Comparison of ENCODE assay signal across 19 cellular contexts in the genomic region with DNA sequence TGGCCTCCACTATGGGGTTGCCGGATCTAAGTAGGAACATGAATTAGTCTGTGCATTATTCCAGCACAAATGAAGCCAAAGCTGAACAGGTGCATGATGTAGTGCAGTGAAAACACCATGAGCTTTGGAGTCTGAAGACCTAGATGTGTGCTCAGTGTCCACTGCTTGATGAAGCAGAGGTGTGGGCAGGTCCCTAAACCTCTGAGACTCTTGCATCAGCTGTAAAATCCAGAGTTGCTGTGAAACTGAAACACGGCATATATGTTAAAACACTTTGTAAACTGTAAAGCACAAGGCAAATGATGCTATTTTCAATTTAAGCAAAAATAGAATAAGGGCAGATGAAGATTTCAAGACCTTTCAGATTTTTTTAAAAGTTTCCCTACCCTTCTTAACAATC.
DNase-seq lines count a peak whose midpoint lies in the region; ATAC-seq and TF ChIP-seq lines count a peak whose summit lies in the region.
"Had no signal": no experiment of that assay in that cellular context is flagged by ENCODE, and none has a peak within 500 bp of the region (broad histone marks: within the 10 kb centered on the region; RNA-seq: fewer than 3 reads in every experiment).

No MANE protein-coding gene starts in this region.

- intact Hi-C loops in esophagus muscularis mucosa (cut with DNase I): no loop called here
- intact Hi-C loops in aorta (cut with DNase I): no loop called here

- no peak for TF ChIP-seq EP300 in esophagus muscularis mucosa (IDR thresholded peaks at IDR 0.05)

- no peak for TF ChIP-seq CTCF in GM12865 (IDR thresholded peaks at IDR 0.05; ENCODE audit: insufficient read depth, low read depth, low read length, missing control alignments)
- no peak for TF ChIP-seq CTCF in esophagus muscularis mucosa (IDR thresholded peaks at IDR 0.05)

- 96% methylated on average over 2 of the region's 2 CpGs for WGBS in esophagus muscularis mucosa
- 85 to 89% methylated on average over 2 of the region's 2 CpGs for WGBS in aorta, 2 donors

- H3K27me3 ChIP-seq in esophagus muscularis mucosa (no peaks in the 10 kb centered on the region), aorta (ENCODE audit: control insufficient read depth in 1 of 2, insufficient read depth in 2 of 2, low read length in 1 of 2) (no peaks in the 10 kb centered on the region)
- H3K27me3 ChIP-seq: stomach, uterus had no signal

- H3K9me3 ChIP-seq in esophagus muscularis mucosa (no peaks in the 10 kb centered on the region), aorta (ENCODE audit: control insufficient read depth, low read length) (no peaks in the 10 kb centered on the region)
- H3K9me3 ChIP-seq: stomach, uterus had no signal

- ATAC-seq in GM19397 (IDR thresholded peaks at IDR 0.05; ENCODE audit: unreplicated experiment): peak; percentile 48
- peak; percentile 67 for ATAC-seq in HG02642 (IDR thresholded peaks at IDR 0.05; ENCODE audit: poor library complexity, unreplicated experiment)
- peak; percentile 75 for ATAC-seq in HG03439 (IDR thresholded peaks at IDR 0.05; ENCODE audit: unreplicated experiment)
- no peak for ATAC-seq in aorta (ENCODE audit: low FRiP score)
- ATAC-seq: activated CD4-positive, CD25-positive, alpha-beta regulatory T cell treated with anti-CD3 and anti-CD28 coated beads, Interleukin-2, amount 50 U/mL, for 24 hours; activated CD8-positive, alpha-beta memory T cell treated with anti-CD3 and anti-CD28 coated beads, Interleukin-2, amount 10 ng/mL, durations not matched to agents 7 days and 5 days; naive thymus-derived CD8-positive, alpha-beta T cell had no signal

- DNase-seq in GM12865 (ENCODE audit: low read depth) (peak; percentile 49), nucleus accumbens (lab: John Stamatoyannopoulos, UW) (no peak), esophagus muscularis mucosa (ENCODE audit: extremely low spot score) (no peak), aorta (no peak)
- no peak for DNase-seq in stimulated activated CD4-positive, alpha-beta T cell treated with anti-CD3 and anti-CD28 coated beads, Interleukin-15, amount 100 ng/mL, for 24 hours
- DNase-seq: ACHN; activated CD8-positive, alpha-beta memory T cell treated with anti-CD3 and anti-CD28 coated beads, Interleukin-2, amount 10 ng/mL, durations not matched to agents 7 days and 5 days; activated effector memory CD4-positive, alpha-beta T cell treated with anti-CD3 and anti-CD28 coated beads, Interleukin-2, amount 50 U/mL, for 16 hours; naive thymus-derived CD8-positive, alpha-beta T cell; NCI-H1694; SIG-M5; stomach; T-helper 2 cell; uterus had no signal

- peaks cover 0 to 20% (median 17%) of the 10 kb centered on the region in 4 donors for H3K4me1 ChIP-seq in esophagus muscularis mucosa
- H3K4me1 ChIP-seq in aorta (ENCODE audit: control insufficient read depth in 1 of 2, insufficient read depth in 2 of 2, low read length in 2 of 2): no peaks in the 10 kb centered on the region
- H3K4me1 ChIP-seq: stomach, uterus had no signal

- no peak for TF ChIP-seq POLR2A in esophagus muscularis mucosa (IDR thresholded peaks at IDR 0.05; ENCODE audit: low read depth)

- no peak overlapping the region for H3K27ac ChIP-seq in esophagus muscularis mucosa (replicated peaks in 1 of 4)
- no peak overlapping the region for H3K27ac ChIP-seq in aorta (ENCODE audit: low read depth in 1 of 2, low read length in 2 of 2)
- H3K27ac ChIP-seq: stomach, uterus had no signal

- H3K36me3 ChIP-seq in esophagus muscularis mucosa (no peaks in the 10 kb centered on the region), aorta (ENCODE audit: control insufficient read depth in 1 of 2, insufficient read depth in 2 of 2, low read length in 1 of 2) (no peaks in the 10 kb centered on the region)
- H3K36me3 ChIP-seq: stomach, uterus had no signal

- H3K4me3 ChIP-seq in GM12865 (ENCODE audit: low read depth, low read length): no peak overlapping the region
- no peak overlapping the region for H3K4me3 ChIP-seq in esophagus muscularis mucosa
- H3K4me3 ChIP-seq in aorta (ENCODE audit: low read length in 2 of 2): no peak overlapping the region
- H3K4me3 ChIP-seq: lung, stomach, uterus had no signal
